In genomic region chr1:236997361-236997760, GRCh38 we compare ENCODE assay signal across 1 cellular context.
TF ChIP-seq lines count a peak whose summit lies in the region.

No MANE protein-coding gene starts in this region.

TF ChIP-seq in GM23338, 12 proteins besides CTCF, POLR2A, EP300 and RAD21:
- TF ChIP-seq ZNF462 (CRISPR knock-in tag; IDR thresholded peaks at IDR 0.05) = no peak
- no peak for TF ChIP-seq NANOG (IDR thresholded peaks at IDR 0.05; ENCODE audit: borderline replicate concordance)
- TF ChIP-seq ZNF331 (CRISPR knock-in tag; IDR thresholded peaks at IDR 0.05; ENCODE audit: low read depth) = no peak
- TF ChIP-seq CREB1 (CRISPR knock-in tag; IDR thresholded peaks at IDR 0.05; ENCODE audit: low read depth) = no peak
- no peak for TF ChIP-seq REST (IDR thresholded peaks at IDR 0.05; ENCODE audit: unreplicated experiment)
- no peak for TF ChIP-seq STAT1 (IDR thresholded peaks at IDR 0.05; ENCODE audit: unreplicated experiment)
- no peak for TF ChIP-seq POLR2AphosphoS5 (IDR thresholded peaks at IDR 0.05; ENCODE audit: low read depth)
- no peak for TF ChIP-seq JUNB (IDR thresholded peaks at IDR 0.05; ENCODE audit: unreplicated experiment)
- TF ChIP-seq EZH2 (IDR thresholded peaks at IDR 0.05; ENCODE audit: low read depth, unreplicated experiment) = no peak
- no peak for TF ChIP-seq ETS1 (IDR thresholded peaks at IDR 0.05)
- TF ChIP-seq ZNF114 (CRISPR knock-in tag; IDR thresholded peaks at IDR 0.05) = no peak
- TF ChIP-seq EZH2phosphoT487 (IDR thresholded peaks at IDR 0.05; ENCODE audit: unreplicated experiment) = no peak
